Comparison of ENCODE assay signal across 10 cellular contexts in genomic region chr9:34072410-34072809, GRCh38. TPM values are rescaled to one million over a fixed set of nuclear protein-coding genes. Genes with fewer than 3 reads are reported as not detected.
DNase-seq lines count a peak whose midpoint lies in the region; TF ChIP-seq lines count a peak whose summit lies in the region.
"Had no signal": no experiment of that assay in that cellular context is flagged by ENCODE, and none has a peak within 500 bp of the region (broad histone marks: within the 10 kb centered on the region; RNA-seq: fewer than 3 reads in every experiment).

No MANE protein-coding gene starts in this region.

- H3K27ac Mint-ChIP-seq in HFFc6 = peak overlapping the region; percentile 60; the same call in 1 of the 2 replicates

- CTCF ChIA-PET in RWPE1 (lab: Yijun Ruan, JAX) = no interaction called here

- no peak overlapping the region for H3K4me3 ChIP-seq in skin epidermis

- no peak for DNase-seq in HFFc6
- peak; percentile 94 for DNase-seq in RWPE1 (ENCODE audit: low spot score)
- peak; percentile 56 for DNase-seq in iPS-NIHi7 (ENCODE audit: extremely low spot score)
- DNase-seq in T-helper 1 cell = no peak
- no peak for DNase-seq in NCI-H187 treated with DMSO at 0.1 percent for 48 hours (lab: John Stamatoyannopoulos, UW)
- DNase-seq in cerebellar cortex (ENCODE audit: low spot score) = no peak
- no peak for DNase-seq in stimulated activated CD4-positive, alpha-beta T cell treated with anti-CD3 and anti-CD28 coated beads, Interleukin-12 subunit alpha, Interleukin-12 subunit beta, amount 100 ng/mL, for 4 hours
- DNase-seq: activated naive CD4-positive, alpha-beta T cell treated with anti-CD3 and anti-CD28 coated beads, Interleukin-2, amount 50 U/mL, for 16 hours; DMS153 had no signal

- H3K27me3 Mint-ChIP-seq in HFFc6 (ENCODE audit: insufficient read depth) = peaks cover 6% of the 10 kb centered on the region; the same call in 1 of the 2 replicates

- no peaks in the 10 kb centered on the region for H3K9me3 Mint-ChIP-seq in HFFc6

- peaks cover 31% of the 10 kb centered on the region for H3K4me1 Mint-ChIP-seq in HFFc6 (ENCODE audit: low read depth)

- H3K4me3 Mint-ChIP-seq in HFFc6 = no peak overlapping the region

- TF ChIP-seq CTCF in HFFc6 (IDR thresholded peaks at IDR 0.05) (no peak), RWPE1 (conservative IDR thresholded peaks at IDR 0.05; ENCODE audit: low read depth) (no peak)

- no peaks in the 10 kb centered on the region for H3K36me3 Mint-ChIP-seq in HFFc6 (ENCODE audit: low read depth)

- H3K27ac ChIP-seq in RWPE1 = peak overlapping the region; percentile 90
- peak overlapping the region in 20 of 21 experiments; percentile 10 to 87 (median 74) for H3K27ac ChIP-seq in skin epidermis

- POLR2A ChIA-PET in RWPE1 (lab: Yijun Ruan, JAX; ENCODE audit: low non-redundant PET) = no interaction called here

RNA-seq across cellular contexts. Expression of gene UBAP2, which starts 23.7 kb away (rescaled TPM):
- 10 to 100 TPM; 28.7 to 34.9 (median 32.8) TPM for total RNA-seq in HFFc6 (2021; fragmentation: NEBNext Ultra II Directional; extraction: Animal tissue kit (Norgen Biotek cat#: 25700))

RNA-seq across cellular contexts. Expression of gene DCAF12, which starts 54.1 kb away (rescaled TPM):
- total RNA-seq in HFFc6 (2021; fragmentation: NEBNext Ultra II Directional; extraction: Animal tissue kit (Norgen Biotek cat#: 25700)) = 10 to 100 TPM; 18.0 to 23.2 (median 19.1) TPM

Comparison
In these comparisons a context has a peak if more than half of its experiments do, and no peak if none do; other contexts are left out.
1. DNase-seq: peak in RWPE1 (single experiment) and iPS-NIHi7 (single experiment); none in HFFc6 (single experiment), T-helper 1 cell (0 of 5), NCI-H187 treated with DMSO at 0.1 percent for 48 hours (single experiment), cerebellar cortex (single experiment) and stimulated activated CD4-positive, alpha-beta T cell treated with anti-CD3 and anti-CD28 coated beads, Interleukin-12 subunit alpha, Interleukin-12 subunit beta, amount 100 ng/mL, for 4 hours (single experiment).